In the genomic region with DNA sequence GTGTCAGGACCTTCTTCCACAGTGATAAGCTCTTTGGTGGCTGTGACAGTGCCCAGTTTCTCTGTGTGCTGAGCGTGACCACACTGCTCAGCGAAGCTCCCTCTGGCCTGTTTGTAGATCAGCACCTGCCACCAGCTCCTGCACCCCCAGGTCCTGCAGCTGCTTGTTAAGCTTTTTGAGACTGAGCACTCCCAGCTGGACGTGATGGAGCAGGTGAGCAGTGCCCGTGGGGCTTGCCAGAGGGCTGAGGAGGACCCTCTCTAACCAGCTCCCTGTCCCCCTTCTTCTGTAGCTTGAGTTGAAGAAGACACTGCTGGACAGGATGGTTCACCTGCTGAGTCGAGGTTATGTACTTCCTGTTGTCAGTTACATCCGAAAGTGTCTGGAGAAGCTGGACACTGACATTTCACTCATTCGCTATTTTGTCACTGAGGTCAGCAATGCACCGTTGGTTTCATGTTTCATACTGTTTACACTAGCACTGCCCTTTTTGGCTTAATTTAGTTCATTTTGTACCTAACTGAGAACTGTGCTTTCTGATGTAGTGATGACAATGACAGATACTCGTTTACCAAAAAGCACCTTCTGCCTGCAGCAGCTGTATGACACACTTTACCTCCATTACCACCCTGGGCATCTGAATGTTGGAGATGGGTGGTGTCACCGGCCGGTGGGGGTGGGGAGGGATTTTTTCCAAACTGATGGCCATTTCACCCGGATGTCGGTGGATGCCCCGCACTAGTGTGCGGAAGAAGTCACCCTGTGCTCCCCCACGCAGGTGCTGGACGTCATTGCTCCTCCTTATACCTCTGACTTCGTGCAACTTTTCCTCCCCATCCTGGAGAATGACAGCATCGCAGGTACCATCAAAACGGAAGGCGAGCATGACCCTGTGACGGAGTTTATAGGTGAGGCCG, we compare ENCODE assay signal across 18 cellular contexts. TPM values are rescaled to one million over a fixed set of nuclear protein-coding genes. Genes with fewer than 3 reads are reported as not detected.
DNase-seq lines count a peak whose midpoint lies in the region; ATAC-seq, FAIRE-seq and TF ChIP-seq lines count a peak whose summit lies in the region.
"Had no signal": no experiment of that assay in that cellular context is flagged by ENCODE, and none has a peak within 500 bp of the region (broad histone marks: within the 10 kb centered on the region; RNA-seq: fewer than 3 reads in every experiment).

No MANE protein-coding gene starts in this region.

- FAIRE-seq in K562 (lab: Jason Lieb, UNC): no peak
- FAIRE-seq: pancreas had no signal

- peaks cover 13% of the 10 kb centered on the region for H3K79me2 ChIP-seq in MM.1S (ENCODE audit: low read length)
- no peaks in the 10 kb centered on the region for H3K79me2 ChIP-seq in K562 (ENCODE audit: control insufficient read depth, insufficient read depth, low read length)

- no TSS peak for BruUV-seq in K562 (replicated peaks; lab: Mats Ljungman, UMichigan)

- intact Hi-C loops in K562 (cut with micrococcal nuclease): no loop called here
- intact Hi-C loops in spleen (cut with DNase I; ENCODE audit: low total_unique reads): no loop called here

- H3F3A ChIP-seq in MM.1S (ENCODE audit: insufficient read depth, low read length): peaks cover 19% of the 10 kb centered on the region

- POLR2A ChIA-PET in K562 (lab: Yijun Ruan, JAX): interaction anchor here (0.6 to 4.0 kb wide), 8 partner anchors 11 to 39 kb away, joined by 3 to 29 read pairs (median 3); partner anchors contain the start of genes ATP5F1E, NELFCD and TUBB1

- WGBS in K562 (ENCODE audit: insufficient coverage, low coverage, missing lambda C conversion rate): 91% methylated on average over 23 of the region's 23 CpGs
- 84 to 87% (median 84%) methylated on average over 22 to 23 of the region's 23 CpGs for WGBS in spleen, 5 donors

- no peaks in the 10 kb centered on the region for H3K9me1 ChIP-seq in K562 (ENCODE audit: control insufficient read depth, insufficient read depth, low read length)

- in situ Hi-C loops in K562 (cut with MboI): no loop called here

- TF ChIP-seq CTCF in MM.1S (IDR thresholded peaks at IDR 0.05; ENCODE audit: low read length): no peak
- TF ChIP-seq CTCF in K562 (IDR thresholded peaks at IDR 0.05 in 2 of 3, conservative IDR thresholded peaks at IDR 0.05 in 1 of 3; ENCODE audit: insufficient read depth in 2 of 3, low read depth in 1 of 3, low read length in 3 of 3): no peak
- no peak for TF ChIP-seq CTCF in spleen (IDR thresholded peaks at IDR 0.05 in 8 of 11, conservative IDR thresholded peaks at IDR 0.05 in 3 of 11)

- H3K4me1 ChIP-seq in MM.1S (ENCODE audit: low read length) (peaks cover 28% of the 10 kb centered on the region), K562 (replicated peaks in 1 of 2; ENCODE audit: control insufficient read depth in 2 of 2, insufficient read depth in 2 of 2, low read length in 2 of 2) (peaks cover 0 to 7% of the 10 kb centered on the region in 2 experiments; a peak in 1 of 5 replicates), spleen (peaks cover 0 to 42% (median 20%) of the 10 kb centered on the region in 6 donors)
- H3K4me1 ChIP-seq in effector memory CD4-positive, alpha-beta T cell (ENCODE audit: control insufficient read depth, insufficient read depth, low read length, poor library complexity, severe bottlenecking): no peaks in the 10 kb centered on the region
- H3K4me1 ChIP-seq: tibial nerve had no signal

- H3K36me3 ChIP-seq in MM.1S (replicated peaks; ENCODE audit: insufficient read depth, low read length) (peaks cover 29% of the 10 kb centered on the region), K562 (ENCODE audit: control insufficient read depth, insufficient read depth, low read length) (peaks cover 94% of the 10 kb centered on the region), spleen (peaks cover 10 to 100% (median 99%) of the 10 kb centered on the region in 6 donors)
- peaks cover 82% of the 10 kb centered on the region for H3K36me3 ChIP-seq in effector memory CD4-positive, alpha-beta T cell (ENCODE audit: control insufficient read depth, insufficient read depth, low read length)

- H3K9me2 ChIP-seq in MM.1S (replicated peaks; ENCODE audit: insufficient read depth, low read length): no peaks in the 10 kb centered on the region

- CTCF ChIA-PET in K562 (lab: Yijun Ruan, JAX; ENCODE audit: low intra/inter-chr PET ratio): no interaction called here

- TF ChIP-seq RAD21 in K562 (CRISPR knock-in tag; conservative IDR thresholded peaks at IDR 0.05 in 1 of 2, IDR thresholded peaks at IDR 0.05 in 1 of 2): no peak

- H3K4me3 ChIP-seq in MM.1S (ENCODE audit: low read length): no peak overlapping the region
- H3K4me3 ChIP-seq in K562: no peak overlapping the region
- no peak overlapping the region for H3K4me3 ChIP-seq in spleen
- H3K4me3 ChIP-seq in effector memory CD4-positive, alpha-beta T cell (ENCODE audit: insufficient read depth, low read depth, low read length, poor library complexity, severe bottlenecking): no peak overlapping the region
- H3K4me3 ChIP-seq: pancreas, tibial nerve had no signal

- H3K27me3 ChIP-seq in MM.1S (replicated peaks; ENCODE audit: insufficient read depth, low read length): no peaks in the 10 kb centered on the region
- no peaks in the 10 kb centered on the region for H3K27me3 ChIP-seq in K562 (ENCODE audit: control insufficient read depth in 2 of 2, insufficient read depth in 2 of 2, low read length in 2 of 2)
- no peaks in the 10 kb centered on the region for H3K27me3 ChIP-seq in spleen (replicated peaks in 1 of 7)
- H3K27me3 ChIP-seq in effector memory CD4-positive, alpha-beta T cell (replicated peaks; ENCODE audit: control insufficient read depth, insufficient read depth, low read length, poor library complexity, severe bottlenecking): no peaks in the 10 kb centered on the region
- H3K27me3 ChIP-seq: pancreas, tibial nerve had no signal

- peak; percentile 50 for DNase-seq in activated CD8-positive, alpha-beta memory T cell treated with anti-CD3 and anti-CD28 coated beads, Interleukin-2, amount 50 U/mL, for 48 hours
- DNase-seq in activated CD8-positive, alpha-beta memory T cell treated with anti-CD3 and anti-CD28 coated beads for 24 hours: no peak
- DNase-seq in MM.1S (peak; percentile 89), K562 (ENCODE audit: extremely low read depth in 1 of 4, low spot score in 3 of 4) (no peak), spleen (peak; percentile 64), glomerular visceral epithelial cell (ENCODE audit: extremely low spot score) (no peak)
- DNase-seq in effector memory CD4-positive, alpha-beta T cell: no peak
- DNase-seq: ACHN; activated T-cell treated with anti-CD3 and anti-CD28 coated beads, Interleukin-2, amount 50 U/mL, for 1 hour; Calu3; Kasumi-1; mesendoderm; NCI-H187 treated with DMSO at 0.1 percent for 48 hours; NCI-H82 had no signal

- no peak for TF ChIP-seq EP300 in K562 (IDR thresholded peaks at IDR 0.05; ENCODE audit: low read length)

- ATAC-seq in K562: no peak; the same call in 2 of the 3 replicates
- no peak for ATAC-seq in GM21367 (IDR thresholded peaks at IDR 0.05; ENCODE audit: unreplicated experiment)

- no peaks in the 10 kb centered on the region for H4K20me1 ChIP-seq in MM.1S (ENCODE audit: insufficient read depth, low read length)
- 0 out of 2 replicates have a peak, but pooled peaks cover 4% of the 10 kb centered on the region for H4K20me1 ChIP-seq in K562 (replicated peaks; ENCODE audit: control insufficient read depth, insufficient read depth, low read length)

- no peaks in the 10 kb centered on the region for H3K9me3 ChIP-seq in MM.1S (replicated peaks; ENCODE audit: insufficient read depth, low read length)
- H3K9me3 ChIP-seq in K562 (replicated peaks; ENCODE audit: control insufficient read depth, insufficient read depth, low read depth, low read length): no peaks in the 10 kb centered on the region
- no peaks in the 10 kb centered on the region for H3K9me3 ChIP-seq in spleen
- H3K9me3 ChIP-seq in effector memory CD4-positive, alpha-beta T cell (ENCODE audit: control insufficient read depth, low read length): no peaks in the 10 kb centered on the region
- H3K9me3 ChIP-seq: pancreas, tibial nerve had no signal

- H3K27ac ChIP-seq in MM.1S (ENCODE audit: low read length): peak overlapping the region; percentile 97
- H3K27ac ChIP-seq in K562 (ENCODE audit: extremely low read depth, low read depth, low read length): no peak overlapping the region
- H3K27ac ChIP-seq in spleen: peak overlapping the region in 7 of 8 donors; percentile 3 to 70 (median 26)
- no peak overlapping the region for H3K27ac ChIP-seq in effector memory CD4-positive, alpha-beta T cell (ENCODE audit: insufficient read depth, low read length, poor library complexity, severe bottlenecking)
- H3K27ac ChIP-seq: pancreas, tibial nerve had no signal

- peak overlapping the region; percentile 66; the same call in 1 of the 2 replicates for H3K4me2 ChIP-seq in MM.1S (ENCODE audit: low read depth, low read length)
- H3K4me2 ChIP-seq in K562 (ENCODE audit: insufficient read depth, low read length): no peak overlapping the region

- TF ChIP-seq POLR2A in K562 (conservative IDR thresholded peaks at IDR 0.05) (0 out of 2 replicates have a peak, but pooled peaks have one; percentile 15), spleen (IDR thresholded peaks at IDR 0.05) (no peak)

- H2AFZ ChIP-seq in MM.1S (ENCODE audit: low read length): no peak overlapping the region
- no peak overlapping the region for H2AFZ ChIP-seq in K562 (ENCODE audit: low read depth, low read length)

- H3K9ac ChIP-seq in MM.1S (ENCODE audit: low read length) (peak overlapping the region; percentile 49), K562 (ENCODE audit: insufficient read depth in 1 of 2, low read depth in 2 of 2, low read length in 2 of 2) (no peak overlapping the region)

RNA-seq across cellular contexts. Expression of gene NELFCD, which starts 12.5 kb away (rescaled TPM):
- total RNA-seq in K562 (2011; cell fraction: chromatin; rRNA removed; ENCODE audit: low replicate concordance): 499 and 562 TPM in 2 replicates
- 227 and 235 TPM in 2 replicates for total RNA-seq in K562 (2011; cell fraction: nucleolus; rRNA removed)
- total RNA-seq in K562 (2011; cell fraction: nucleoplasm; rRNA removed): 274 and 301 TPM in 2 replicates
- total RNA-seq in K562 (2014; rRNA removed) (96.5 and 113 TPM in 2 replicates), K562 (2014; rRNA removed; fragmentation: Illumina TruSeq; extraction: Trizol) (77.9 and 80.6 TPM in 2 replicates), K562 (2015; rRNA removed; fragmentation: Illumina TruSeq; extraction: Trizol) (84.7 and 86.6 TPM in 2 replicates), K562 (2021) (111 and 116 TPM in 2 replicates), spleen (10 to 100 TPM; 56.1 to 78.3 (median 61.1) TPM)
- polyA plus RNA-seq in K562 (2011; rRNA removed) (138 and 163 TPM in 2 replicates), K562 (2014; fragmentation: Illumina TruSeq; extraction: Trizol) (136 and 137 TPM in 2 replicates), K562 (2014; fragmentation: Nextera tagmentation; extraction: Ambion mirVana) (10 to 100 TPM; 11.7 to 22.2 TPM), K562 (2014; rRNA removed) (121 and 123 TPM in 2 replicates), spleen (10 to 100 TPM; 38.4 to 58.3 (median 56.9) TPM)
- polyA plus RNA-seq in K562 (2011; cell fraction: cytosol; rRNA removed): 115 and 130 TPM in 2 replicates
- polyA plus RNA-seq in K562 (2011; cell fraction: nucleus; rRNA removed): 305 and 361 TPM in 2 replicates
- 93.4 and 101 TPM in 2 replicates for polyA plus RNA-seq in K562 (2012)
- polyA minus RNA-seq in K562 (2011; rRNA and poly(A)+ RNA removed): 159 and 203 TPM in 2 replicates
- polyA minus RNA-seq in K562 (2011; cell fraction: cytosol; rRNA and poly(A)+ RNA removed): 57.0 and 63.8 TPM in 2 replicates
- polyA minus RNA-seq in K562 (2011; cell fraction: nucleus; rRNA and poly(A)+ RNA removed): 68.1 and 105 TPM in 2 replicates

RNA-seq across cellular contexts. Expression of gene CTSZ, which starts 13.5 kb away (rescaled TPM):
- 52.6 and 123 TPM in 2 replicates for total RNA-seq in K562 (2011; cell fraction: chromatin; rRNA removed; ENCODE audit: low replicate concordance)
- 146 and 149 TPM in 2 replicates for total RNA-seq in K562 (2011; cell fraction: nucleolus; rRNA removed)
- total RNA-seq in K562 (2011; cell fraction: nucleoplasm; rRNA removed): 120 and 126 TPM in 2 replicates
- total RNA-seq in K562 (2014; rRNA removed) (73.2 and 83.8 TPM in 2 replicates), K562 (2014; rRNA removed; fragmentation: Illumina TruSeq; extraction: Trizol) (62.6 and 63.8 TPM in 2 replicates), K562 (2015; rRNA removed; fragmentation: Illumina TruSeq; extraction: Trizol) (82.8 and 82.9 TPM in 2 replicates), K562 (2021) (84.7 and 97.7 TPM in 2 replicates), spleen (100 to 1,000 TPM; 198 to 286 (median 238) TPM)
- polyA plus RNA-seq in K562 (2011; rRNA removed) (83.8 and 93.1 TPM in 2 replicates), K562 (2014; fragmentation: Illumina TruSeq; extraction: Trizol) (123 and 143 TPM in 2 replicates), K562 (2014; fragmentation: Nextera tagmentation; extraction: Ambion mirVana) (1 to 10 TPM; 1.6 to 5.3 TPM), K562 (2014; rRNA removed) (96.2 and 107 TPM in 2 replicates), spleen (100 to 1,000 TPM; 202 to 276 (median 223) TPM)
- polyA plus RNA-seq in K562 (2011; cell fraction: cytosol; rRNA removed): 81.2 and 107 TPM in 2 replicates
- 54.7 and 64.6 TPM in 2 replicates for polyA plus RNA-seq in K562 (2011; cell fraction: nucleus; rRNA removed)
- polyA plus RNA-seq in K562 (2012): 79.3 and 95.2 TPM in 2 replicates
- polyA minus RNA-seq in K562 (2011; rRNA and poly(A)+ RNA removed): 59.9 and 68.2 TPM in 2 replicates
- 34.4 and 34.8 TPM in 2 replicates for polyA minus RNA-seq in K562 (2011; cell fraction: cytosol; rRNA and poly(A)+ RNA removed)
- 24.1 and 25.5 TPM in 2 replicates for polyA minus RNA-seq in K562 (2011; cell fraction: nucleus; rRNA and poly(A)+ RNA removed)

RNA-seq across cellular contexts. Expression of gene TUBB1, which starts 25.6 kb away (rescaled TPM):
- total RNA-seq in K562 (2011; cell fraction: chromatin; rRNA removed; ENCODE audit: low replicate concordance): 1.4 and 3.2 TPM in 2 replicates
- 1.7 and 2.1 TPM in 2 replicates for total RNA-seq in K562 (2011; cell fraction: nucleolus; rRNA removed)
- total RNA-seq in K562 (2011; cell fraction: nucleoplasm; rRNA removed): 2.0 and 2.8 TPM in 2 replicates
- 1.7 and 2.1 TPM in 2 replicates for total RNA-seq in K562 (2014; rRNA removed)
- 2.3 and 2.8 TPM in 2 replicates for total RNA-seq in K562 (2014; rRNA removed; fragmentation: Illumina TruSeq; extraction: Trizol)
- total RNA-seq in K562 (2015; rRNA removed; fragmentation: Illumina TruSeq; extraction: Trizol): 2.0 and 2.4 TPM in 2 replicates
- total RNA-seq in K562 (2021): 1.9 and 3.9 TPM in 2 replicates
- 1.1 and 3.6 TPM in 2 replicates for polyA plus RNA-seq in K562 (2011; rRNA removed)
- 0.69 and 3.4 TPM in 2 replicates for polyA plus RNA-seq in K562 (2011; cell fraction: cytosol; rRNA removed)
- polyA plus RNA-seq in K562 (2011; cell fraction: nucleus; rRNA removed): 0.51 and 1.8 TPM in 2 replicates
- 2.3 and 3.8 TPM in 2 replicates for polyA plus RNA-seq in K562 (2012)
- polyA plus RNA-seq in K562 (2014; fragmentation: Illumina TruSeq; extraction: Trizol): 3.1 and 4.1 TPM in 2 replicates
- polyA plus RNA-seq in K562 (2014; fragmentation: Nextera tagmentation; extraction: Ambion mirVana): 1 to 10 TPM; 1.5 to 1.6 TPM
- 1.9 and 3.0 TPM in 2 replicates for polyA plus RNA-seq in K562 (2014; rRNA removed)
- polyA minus RNA-seq in K562 (2011; rRNA and poly(A)+ RNA removed): 1.6 and 4.3 TPM in 2 replicates
- polyA minus RNA-seq in K562 (2011; cell fraction: cytosol; rRNA and poly(A)+ RNA removed): 0.64 and 1.7 TPM in 2 replicates
- polyA minus RNA-seq in K562 (2011; cell fraction: nucleus; rRNA and poly(A)+ RNA removed): 0.89 and 1.3 TPM in 2 replicates
- 10 to 100 TPM; 15.1 to 34.3 (median 26.6) TPM for total RNA-seq in spleen
- 1 to 10 TPM in 1 of 3 donors, under 1 TPM in 2; 0.63 to 1.6 (median 0.93) TPM for polyA plus RNA-seq in spleen
- total RNA-seq: Calu3 had no signal
- polyA plus RNA-seq: aorta had no signal

RNA-seq across cellular contexts. Expression of gene ATP5F1E, which starts 38.5 kb away (rescaled TPM):
- total RNA-seq in K562 (2011; cell fraction: chromatin; rRNA removed; ENCODE audit: low replicate concordance): 19.6 and 60.1 TPM in 2 replicates
- total RNA-seq in K562 (2011; cell fraction: nucleolus; rRNA removed): 23.8 and 27.5 TPM in 2 replicates
- 49.5 and 88.6 TPM in 2 replicates for total RNA-seq in K562 (2011; cell fraction: nucleoplasm; rRNA removed)
- total RNA-seq in K562 (2014; rRNA removed): 49.4 and 64.1 TPM in 2 replicates
- total RNA-seq in K562 (2014; rRNA removed; fragmentation: Illumina TruSeq; extraction: Trizol): 113 and 123 TPM in 2 replicates
- 98.7 and 109 TPM in 2 replicates for total RNA-seq in K562 (2015; rRNA removed; fragmentation: Illumina TruSeq; extraction: Trizol)
- total RNA-seq in K562 (2021): 125 and 146 TPM in 2 replicates
- 140 and 167 TPM in 2 replicates for polyA plus RNA-seq in K562 (2011; rRNA removed)
- polyA plus RNA-seq in K562 (2011; cell fraction: cytosol; rRNA removed): 16.9 and 37.2 TPM in 2 replicates
- polyA plus RNA-seq in K562 (2011; cell fraction: nucleus; rRNA removed): 32.8 and 51.1 TPM in 2 replicates
- polyA plus RNA-seq in K562 (2012): 66.6 and 187 TPM in 2 replicates
- polyA plus RNA-seq in K562 (2014; fragmentation: Illumina TruSeq; extraction: Trizol): 60.3 and 67.7 TPM in 2 replicates
- 100 to 1,000 TPM; 161 to 162 TPM for polyA plus RNA-seq in K562 (2014; fragmentation: Nextera tagmentation; extraction: Ambion mirVana)
- 109 and 117 TPM in 2 replicates for polyA plus RNA-seq in K562 (2014; rRNA removed)
- polyA minus RNA-seq in K562 (2011; rRNA and poly(A)+ RNA removed): 36.3 and 47.6 TPM in 2 replicates
- polyA minus RNA-seq in K562 (2011; cell fraction: cytosol; rRNA and poly(A)+ RNA removed): 19.7 and 24.7 TPM in 2 replicates
- 53.0 and 99.3 TPM in 2 replicates for polyA minus RNA-seq in K562 (2011; cell fraction: nucleus; rRNA and poly(A)+ RNA removed)
- 10 to 100 TPM; 24.2 to 67.9 (median 63.4) TPM for total RNA-seq in spleen
- polyA plus RNA-seq in spleen: 10 to 100 TPM; 59.8 to 71.1 (median 69.1) TPM

RNA-seq across cellular contexts. Expression of gene PRELID3B, which starts 49.0 kb away (rescaled TPM):
- total RNA-seq in K562 (2011; cell fraction: chromatin; rRNA removed; ENCODE audit: low replicate concordance): 17.7 and 24.8 TPM in 2 replicates
- total RNA-seq in K562 (2011; cell fraction: nucleolus; rRNA removed): 16.8 and 22.2 TPM in 2 replicates
- total RNA-seq in K562 (2011; cell fraction: nucleoplasm; rRNA removed): 28.7 and 35.0 TPM in 2 replicates
- total RNA-seq in K562 (2014; rRNA removed) (90.3 and 96.8 TPM in 2 replicates), K562 (2014; rRNA removed; fragmentation: Illumina TruSeq; extraction: Trizol) (136 and 140 TPM in 2 replicates), K562 (2015; rRNA removed; fragmentation: Illumina TruSeq; extraction: Trizol) (112 and 120 TPM in 2 replicates), K562 (2021) (99.5 and 105 TPM in 2 replicates), spleen (10 to 100 TPM; 39.3 to 46.8 (median 41.3) TPM)
- polyA plus RNA-seq in K562 (2011; rRNA removed) (83.6 and 96.0 TPM in 2 replicates), K562 (2014; fragmentation: Illumina TruSeq; extraction: Trizol) (91.7 and 101 TPM in 2 replicates), K562 (2014; fragmentation: Nextera tagmentation; extraction: Ambion mirVana) (100 to 1,000 TPM; 156 to 186 TPM), K562 (2014; rRNA removed) (77.0 and 81.2 TPM in 2 replicates), spleen (10 to 100 TPM; 20.6 to 26.8 (median 25.3) TPM)
- polyA plus RNA-seq in K562 (2011; cell fraction: cytosol; rRNA removed): 20.1 and 42.7 TPM in 2 replicates
- polyA plus RNA-seq in K562 (2011; cell fraction: nucleus; rRNA removed): 74.4 and 76.8 TPM in 2 replicates
- 58.3 and 91.4 TPM in 2 replicates for polyA plus RNA-seq in K562 (2012)
- polyA minus RNA-seq in K562 (2011; rRNA and poly(A)+ RNA removed): 151 and 154 TPM in 2 replicates
- polyA minus RNA-seq in K562 (2011; cell fraction: cytosol; rRNA and poly(A)+ RNA removed): 93.2 and 97.4 TPM in 2 replicates
- 28.1 and 43.1 TPM in 2 replicates for polyA minus RNA-seq in K562 (2011; cell fraction: nucleus; rRNA and poly(A)+ RNA removed)

Comparison
In these comparisons a context has a peak if more than half of its experiments do, and no peak if none do; other contexts are left out.
1. DNase-seq: peak in activated CD8-positive, alpha-beta memory T cell treated with anti-CD3 and anti-CD28 coated beads, Interleukin-2, amount 50 U/mL, for 48 hours (single experiment), MM.1S (single experiment) and spleen (single experiment); none in activated CD8-positive, alpha-beta memory T cell treated with anti-CD3 and anti-CD28 coated beads for 24 hours (single experiment), K562 (0 of 4), effector memory CD4-positive, alpha-beta T cell (0 of 3) and glomerular visceral epithelial cell (single experiment).
2. H3K27ac ChIP-seq: peak in MM.1S (single experiment) and spleen (7 of 8); none in K562 (single experiment) and effector memory CD4-positive, alpha-beta T cell (single experiment).